Comparison of ENCODE assay signal across 22 cellular contexts in the genomic region with DNA sequence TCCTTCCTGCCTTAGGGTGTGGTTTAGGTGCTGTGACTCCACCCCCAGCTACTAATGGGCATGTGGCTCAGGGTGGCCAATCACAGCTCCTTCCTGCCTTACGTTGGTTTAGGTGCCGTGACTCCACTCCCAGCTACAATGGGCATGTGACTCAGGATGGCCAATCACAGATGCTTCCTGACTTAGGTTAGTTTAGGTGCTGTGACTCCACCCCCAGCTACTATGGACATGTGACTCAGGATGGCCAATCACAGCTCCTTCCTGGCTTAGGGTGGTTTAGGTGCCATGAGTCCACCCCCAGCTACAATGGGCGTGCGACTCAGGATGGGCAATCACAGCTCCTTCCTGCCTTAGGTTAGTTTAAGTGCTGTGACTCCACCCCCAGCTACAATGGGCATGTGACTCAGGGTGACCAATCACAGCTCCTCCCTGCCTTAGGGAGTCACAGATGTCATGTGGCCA.
DNase-seq lines count a peak whose midpoint lies in the region; ATAC-seq lines count a peak whose summit lies in the region.
"Had no signal": no experiment of that assay in that cellular context is flagged by ENCODE, and none has a peak within 500 bp of the region (broad histone marks: within the 10 kb centered on the region; RNA-seq: fewer than 3 reads in every experiment).

No MANE protein-coding gene starts in this region.

- peak overlapping the region; percentile 52 for H3K23ac ChIP-seq in neuronal stem cell (ENCODE audit: low read depth, low read length, poor library complexity)

- H2AK5ac ChIP-seq in neuronal stem cell (ENCODE audit: low read depth, low read length) = peak overlapping the region; percentile 37

- H2BK120ac ChIP-seq in neuronal stem cell (ENCODE audit: low read depth, low read length) = no peak overlapping the region

- DNase-seq in NCI-H2171 treated with DMSO at 0.1 percent for 48 hours (lab: John Stamatoyannopoulos, UW) (peak; percentile 51), NCI-H2171 (lab: John Stamatoyannopoulos, UW) (no peak), HT1080 (ENCODE audit: low read depth) (peak; percentile 90), RPMI7951 (ENCODE audit: low read depth) (peak; percentile 18), neuronal stem cell (ENCODE audit: low spot score) (no peak), DMS53 treated with DMSO at 0.1 percent for 48 hours (lab: John Stamatoyannopoulos, UW; ENCODE audit: unreplicated experiment) (no peak)
- DNase-seq: cerebellar nuclear complex; effector CD4-positive, alpha-beta T cell; NCI-H1436; NCI-H526; occipital lobe; Peyer's patch; SK-N-SH; spleen; stimulated activated CD4-positive, alpha-beta T cell treated with anti-CD3 and anti-CD28 coated beads, Interleukin-4, amount 100 ng/mL, for 24 hours; stomach; trophoblast cell had no signal

- no peak overlapping the region for H3K27ac ChIP-seq in neuronal stem cell (replicated peaks; ENCODE audit: low read length)
- H3K27ac ChIP-seq: 22Rv1, BLaER1, Peyer's patch, spleen, stomach had no signal

- no CpG with 5 or more reads among the region's 4 CpGs for WGBS in neuronal stem cell (ENCODE audit: extremely low coverage in 2 of 2, insufficient read length in 2 of 2, insufficient replicate concordance in 1 of 2), 2 donors

- H2BK5ac ChIP-seq in neuronal stem cell (ENCODE audit: low read length) = no peak overlapping the region

- no peaks in the 10 kb centered on the region for H3K79me1 ChIP-seq in neuronal stem cell (ENCODE audit: low read depth, low read length)

- H3K36me3 ChIP-seq in neuronal stem cell (replicated peaks in 1 of 2; ENCODE audit: control insufficient read depth in 2 of 2, insufficient read depth in 2 of 2, low read length in 2 of 2) = no peaks in the 10 kb centered on the region
- H3K36me3 ChIP-seq: BLaER1, Peyer's patch, spleen, stomach had no signal

- peak overlapping the region; percentile 45 for H4K8ac ChIP-seq in neuronal stem cell (ENCODE audit: low read depth, low read length)

- peak overlapping the region in 1 of 2 donors; percentile 19 for H3K4me3 ChIP-seq in neuronal stem cell (ENCODE audit: low read length in 2 of 2)
- H3K4me3 ChIP-seq: BLaER1, Peyer's patch, spleen, stomach had no signal

- H3K27me3 ChIP-seq in neuronal stem cell (ENCODE audit: control insufficient read depth in 3 of 3, insufficient read depth in 3 of 3, low read depth in 1 of 3, low read length in 3 of 3) = peaks cover 0 to 4% (median 0%) of the 10 kb centered on the region in 3 experiments
- H3K27me3 ChIP-seq: BLaER1, Peyer's patch had no signal

- H3K4ac ChIP-seq in neuronal stem cell (ENCODE audit: low read length) = no peak overlapping the region

- no peak overlapping the region for H2BK15ac ChIP-seq in neuronal stem cell (ENCODE audit: low read length)

- ATAC-seq in HG02981 (IDR thresholded peaks at IDR 0.05; ENCODE audit: unreplicated experiment) = no peak
- no peak for ATAC-seq in GM19452 (IDR thresholded peaks at IDR 0.05; ENCODE audit: unreplicated experiment)
- ATAC-seq: activated CD4-positive, CD25-positive, alpha-beta regulatory T cell treated with anti-CD3 and anti-CD28 coated beads, Interleukin-2, amount 50 U/mL, for 24 hours had no signal

- H3K9ac ChIP-seq in neuronal stem cell (ENCODE audit: low read depth, low read length, poor library complexity) = no peak overlapping the region
- H3K9ac ChIP-seq: BLaER1, SK-N-SH had no signal

- no peak overlapping the region for H4K91ac ChIP-seq in neuronal stem cell (ENCODE audit: low read depth, low read length, poor library complexity)

- H3K4me1 ChIP-seq in neuronal stem cell (ENCODE audit: control insufficient read depth in 2 of 2, insufficient read depth in 1 of 2, low read depth in 1 of 2, low read length in 2 of 2) = peaks cover 0 to 3% of the 10 kb centered on the region in 2 donors
- H3K4me1 ChIP-seq: BLaER1, Peyer's patch, spleen, stomach had no signal

- no peak overlapping the region for H3K14ac ChIP-seq in neuronal stem cell (ENCODE audit: low read length)

- no peak overlapping the region for H2BK12ac ChIP-seq in neuronal stem cell (ENCODE audit: low read length)

- H3K18ac ChIP-seq in neuronal stem cell (ENCODE audit: low read length) = no peak overlapping the region

- peaks cover 0 to 5% of the 10 kb centered on the region in 2 donors for H3K9me3 ChIP-seq in neuronal stem cell (replicated peaks in 1 of 2; ENCODE audit: control insufficient read depth in 2 of 2, insufficient read depth in 1 of 2, low read depth in 1 of 2, low read length in 2 of 2)
- H3K9me3 ChIP-seq: Peyer's patch, SK-N-SH had no signal

- H3K4me2 ChIP-seq in neuronal stem cell (ENCODE audit: insufficient read depth, low read length, poor library complexity, severe bottlenecking) = no peak overlapping the region
- H3K4me2 ChIP-seq: BLaER1, SK-N-SH had no signal

- H2AFZ ChIP-seq in neuronal stem cell (ENCODE audit: low read length) = no peak overlapping the region

Comparison
In these comparisons a context has a peak if more than half of its experiments do, and no peak if none do; other contexts are left out.
1. DNase-seq: peak in NCI-H2171 treated with DMSO at 0.1 percent for 48 hours (single experiment), HT1080 (single experiment) and RPMI7951 (single experiment); none in NCI-H2171 (single experiment), neuronal stem cell (single experiment) and DMS53 treated with DMSO at 0.1 percent for 48 hours (single experiment).